Comparison of ENCODE assay signal across 19 cellular contexts in genomic region chr11:14902650-14903350, GRCh38. TPM values are rescaled to one million over a fixed set of nuclear protein-coding genes. Genes with fewer than 3 reads are reported as not detected.
DNase-seq lines count a peak whose midpoint lies in the region; ATAC-seq, FAIRE-seq and TF ChIP-seq lines count a peak whose summit lies in the region.
"Had no signal": no experiment of that assay in that cellular context is flagged by ENCODE, and none has a peak within 500 bp of the region (broad histone marks: within the 10 kb centered on the region; RNA-seq: fewer than 3 reads in every experiment).

No MANE protein-coding gene starts in this region.

- no peaks in the 10 kb centered on the region for H3K79me1 ChIP-seq in mesendoderm (ENCODE audit: low read length)

- no peak overlapping the region for H3K4me3 Mint-ChIP-seq in immature natural killer cell
- H3K4me3 Mint-ChIP-seq: activated naive CD8-positive, alpha-beta T cell treated with anti-CD3 and anti-CD28 coated beads, Interleukin-2, amount 10 ng/mL, durations not matched to agents 7 days and 5 days had no signal

- ATAC-seq in PC-3 = peak; percentile 51
- ATAC-seq in mucosa of descending colon = no peak
- ATAC-seq: HepG2, left colon, right lobe of liver had no signal

- H4K8ac ChIP-seq in mesendoderm (ENCODE audit: low read depth, low read length) = no peak overlapping the region

- no peak overlapping the region for H2BK5ac ChIP-seq in mesendoderm (ENCODE audit: low read length)

- no peaks in the 10 kb centered on the region for H3K79me2 ChIP-seq in PC-3 (ENCODE audit: low read length)
- no peaks in the 10 kb centered on the region for H3K79me2 ChIP-seq in endothelial cell of umbilical vein (ENCODE audit: control insufficient read depth, insufficient read depth, low read length)
- no peaks in the 10 kb centered on the region for H3K79me2 ChIP-seq in mesendoderm (ENCODE audit: control insufficient read depth, insufficient read depth, low read length)

- POLR2A ChIA-PET in PC-3 (lab: Charles Lee; ENCODE audit: unreplicated experiment) = interaction anchor here (0.7 kb wide), 1 partner anchor 104 kb away, joined by 4 read pairs; no protein-coding TSS in a partner anchor
- POLR2A ChIA-PET in endothelial cell of umbilical vein (lab: Charles Lee) = interaction anchor here (1.4 kb wide), 1 partner anchor 11 kb away, joined by 7 read pairs; the partner anchor contains the start of gene CYP2R1

- CTCF ChIA-PET in PC-3 (lab: Charles Lee) = no interaction called here
- CTCF ChIA-PET in endothelial cell of umbilical vein (lab: Charles Lee) = interaction anchor here (0.8 to 7.1 kb wide), 5 partner anchors 10 to 113 kb away, joined by 3 to 154 read pairs (median 4); partner anchors contain the start of gene CYP2R1

- H3K27me3 ChIP-seq in PC-3 (ENCODE audit: low read length) = peaks cover 7% of the 10 kb centered on the region; the same call in 1 of the 2 replicates
- no peaks in the 10 kb centered on the region for H3K27me3 ChIP-seq in endothelial cell of umbilical vein (ENCODE audit: control insufficient read depth in 2 of 2, insufficient read depth in 2 of 2, low read length in 2 of 2)
- no peaks in the 10 kb centered on the region for H3K27me3 ChIP-seq in mesendoderm (ENCODE audit: insufficient read depth, low read length, poor library complexity)
- H3K27me3 ChIP-seq: right lobe of liver had no signal

- no peaks in the 10 kb centered on the region for H3K9me3 Mint-ChIP-seq in immature natural killer cell
- H3K9me3 Mint-ChIP-seq: activated naive CD8-positive, alpha-beta T cell treated with anti-CD3 and anti-CD28 coated beads, Interleukin-2, amount 10 ng/mL, durations not matched to agents 7 days and 5 days; naive B cell had no signal

- no peak overlapping the region for H3K56ac ChIP-seq in mesendoderm (ENCODE audit: low read length)

- H4K5ac ChIP-seq in mesendoderm (ENCODE audit: low read length) = no peak overlapping the region

- H3K4me1 ChIP-seq in PC-3 (ENCODE audit: insufficient read depth, low read length) (no peaks in the 10 kb centered on the region), endothelial cell of umbilical vein (ENCODE audit: control insufficient read depth, extremely low read depth, insufficient read depth, low read length) (peaks cover 18% of the 10 kb centered on the region), mesendoderm (ENCODE audit: control insufficient read depth, low read depth, low read length) (no peaks in the 10 kb centered on the region), mucosa of descending colon (ENCODE audit: low read depth) (no peaks in the 10 kb centered on the region)

- no peak overlapping the region for H3K4me3 ChIP-seq in PC-3 (ENCODE audit: low read length)
- H3K4me3 ChIP-seq in endothelial cell of umbilical vein (replicated peaks in 1 of 3; ENCODE audit: insufficient read depth in 1 of 3, low read depth in 1 of 3, low read length in 3 of 3) = no peak overlapping the region
- H3K4me3 ChIP-seq in mesendoderm (ENCODE audit: low read length) = no peak overlapping the region
- no peak overlapping the region for H3K4me3 ChIP-seq in mucosa of descending colon
- H3K4me3 ChIP-seq: right lobe of liver, SK-N-MC had no signal

- no peak overlapping the region for H2AK5ac ChIP-seq in mesendoderm (ENCODE audit: low read length)

- no peak overlapping the region for H3K4ac ChIP-seq in mesendoderm (ENCODE audit: low read depth, low read length)

- no TSS peak for BruUV-seq in PC-3 (replicated peaks; lab: Mats Ljungman, UMichigan)
- BruUV-seq in endothelial cell of umbilical vein (replicated peaks; lab: Mats Ljungman, UMichigan) = no TSS peak

- peaks cover 29 to 38% of the 10 kb centered on the region in 2 donors for H3K4me1 Mint-ChIP-seq in immature natural killer cell

- H3K27ac ChIP-seq in PC-3 (ENCODE audit: low read length) = no peak overlapping the region
- H3K27ac ChIP-seq in endothelial cell of umbilical vein (ENCODE audit: insufficient read depth, low read depth, low read length) = no peak overlapping the region
- no peak overlapping the region for H3K27ac ChIP-seq in mesendoderm (ENCODE audit: low read depth, low read length)
- H3K27ac ChIP-seq: right lobe of liver, SK-N-MC had no signal

- H3K27me3 Mint-ChIP-seq in immature natural killer cell (ENCODE audit: low read depth in 3 of 3) = peaks cover 8 to 19% (median 9%) of the 10 kb centered on the region in 3 donors
- H3K27me3 Mint-ChIP-seq: activated naive CD8-positive, alpha-beta T cell treated with anti-CD3 and anti-CD28 coated beads, Interleukin-2, amount 10 ng/mL, durations not matched to agents 7 days and 5 days had no signal

- no peaks in the 10 kb centered on the region for H3K9me1 ChIP-seq in endothelial cell of umbilical vein (replicated peaks; ENCODE audit: control insufficient read depth, extremely low read depth, insufficient read depth, low read length)

- no peaks in the 10 kb centered on the region for H3K36me3 ChIP-seq in PC-3 (ENCODE audit: low read depth, low read length)
- no peaks in the 10 kb centered on the region for H3K36me3 ChIP-seq in endothelial cell of umbilical vein (ENCODE audit: control insufficient read depth in 2 of 2, extremely low read depth in 1 of 2, insufficient read depth in 2 of 2, low read length in 2 of 2)
- H3K36me3 ChIP-seq in mesendoderm (ENCODE audit: control insufficient read depth, insufficient read depth, low read length) = no peaks in the 10 kb centered on the region
- no peaks in the 10 kb centered on the region for H3K36me3 ChIP-seq in mucosa of descending colon (ENCODE audit: low read depth)
- H3K36me3 ChIP-seq: right lobe of liver had no signal

- peak; percentile 49 for DNase-seq in ELR (ENCODE audit: low read depth)
- peak; percentile 65 for DNase-seq in PC-3
- peak; percentile 83 for DNase-seq in endothelial cell of umbilical vein (ENCODE audit: low read depth, low spot score)
- DNase-seq in mesendoderm = peak; percentile 25
- no peak for DNase-seq in immature natural killer cell
- DNase-seq in activated CD4-positive, alpha-beta T cell treated with anti-CD3 and anti-CD28 coated beads, Interleukin-2, amount 50 U/mL, for 4 hours = no peak
- DNase-seq in mucosa of descending colon = no peak
- DNase-seq in HuH-7 (ENCODE audit: low spot score) = no peak
- DNase-seq: activated naive CD8-positive, alpha-beta T cell treated with anti-CD3 and anti-CD28 coated beads, Interleukin-2, amount 10 ng/mL, durations not matched to agents 7 days and 5 days; C1 segment of cervical spinal cord; cortex of kidney; left colon; naive B cell; NCI-H1694 treated with DMSO at 0.1 percent for 48 hours; right lobe of liver; stimulated activated naive CD4-positive, alpha-beta T cell treated with Interleukin-2 at 50 U/mL for 16 hours had no signal

- no peak overlapping the region for H3K23ac ChIP-seq in mesendoderm (ENCODE audit: low read length)

- no peaks in the 10 kb centered on the region for H3K9me2 ChIP-seq in PC-3 (replicated peaks; ENCODE audit: low read length)

- peak; percentile 93 for FAIRE-seq in endothelial cell of umbilical vein (lab: Jason Lieb, UNC)
- FAIRE-seq: GM18507, HepG2 had no signal

- no CpG with 5 or more reads among the region's 1 CpG for WGBS in mesendoderm (ENCODE audit: extremely low coverage, insufficient coverage, low lambda C conversion rate)

- no peak for TF ChIP-seq CTCF in PC-3 (conservative IDR thresholded peaks at IDR 0.05; ENCODE audit: low read depth, low read length)
- no peak for TF ChIP-seq CTCF in endothelial cell of umbilical vein (IDR thresholded peaks at IDR 0.05; ENCODE audit: extremely low read depth in 1 of 2, insufficient read depth in 1 of 2, low read depth in 1 of 2, low read length in 2 of 2)
- no peak for TF ChIP-seq CTCF in mucosa of descending colon (IDR thresholded peaks at IDR 0.05)

- H3K18ac ChIP-seq in mesendoderm (ENCODE audit: low read length) = no peak overlapping the region

- TF ChIP-seq POLR2A in endothelial cell of umbilical vein (IDR thresholded peaks at IDR 0.05; ENCODE audit: low read depth, low read length) = no peak

- intact Hi-C loops in PC-3 (cut with micrococcal nuclease) (no loop called here), endothelial cell of umbilical vein (cut with micrococcal nuclease) (no loop called here), mucosa of descending colon (cut with DNase I, micrococcal nuclease) (loop anchor here in 1 of 2 donors (5.0 kb wide), 1 partner anchor 365 kb away; no protein-coding TSS in a partner anchor)

- H3F3A ChIP-seq in PC-3 (ENCODE audit: low read length, unreplicated experiment) = no peaks in the 10 kb centered on the region

- no peaks in the 10 kb centered on the region for H3K36me3 Mint-ChIP-seq in immature natural killer cell
- H3K36me3 Mint-ChIP-seq: activated naive CD8-positive, alpha-beta T cell treated with anti-CD3 and anti-CD28 coated beads, Interleukin-2, amount 10 ng/mL, durations not matched to agents 7 days and 5 days; naive B cell had no signal

- H2AFZ ChIP-seq in PC-3 (ENCODE audit: low read length) = no peak overlapping the region
- no peak overlapping the region for H2AFZ ChIP-seq in endothelial cell of umbilical vein (ENCODE audit: low read depth, low read length)

- dilution Hi-C loops in endothelial cell of umbilical vein (cut with MboI; ENCODE audit: extremely low pct_ligation_motif_present, low sequenced_read_pairs) = no loop called here

- H3K4me2 ChIP-seq in PC-3 (ENCODE audit: low read length) (no peak overlapping the region), endothelial cell of umbilical vein (ENCODE audit: insufficient read depth, low read length) (no peak overlapping the region), mesendoderm (ENCODE audit: low read length) (no peak overlapping the region)

- H4K20me1 ChIP-seq in PC-3 (ENCODE audit: low read length) (no peaks in the 10 kb centered on the region), endothelial cell of umbilical vein (replicated peaks; ENCODE audit: control insufficient read depth, extremely low read depth, insufficient read depth, low read length) (no peaks in the 10 kb centered on the region)

- H3K27ac Mint-ChIP-seq in immature natural killer cell = no peak overlapping the region
- H3K27ac Mint-ChIP-seq: activated naive CD8-positive, alpha-beta T cell treated with anti-CD3 and anti-CD28 coated beads, Interleukin-2, amount 10 ng/mL, durations not matched to agents 7 days and 5 days; naive B cell had no signal

- H3K9me3 ChIP-seq in PC-3 (ENCODE audit: low read length) (no peaks in the 10 kb centered on the region), endothelial cell of umbilical vein (replicated peaks; ENCODE audit: control insufficient read depth, insufficient read depth, low read length) (no peaks in the 10 kb centered on the region), mucosa of descending colon (no peaks in the 10 kb centered on the region)
- H3K9me3 ChIP-seq: right lobe of liver had no signal

- no peak overlapping the region for H2BK15ac ChIP-seq in mesendoderm (replicated peaks; ENCODE audit: low read depth)

- H2BK120ac ChIP-seq in mesendoderm (ENCODE audit: low read depth, low read length) = no peak overlapping the region

- H3K9ac ChIP-seq in PC-3 (ENCODE audit: low read length) (no peak overlapping the region), endothelial cell of umbilical vein (replicated peaks; ENCODE audit: extremely low read depth, insufficient read depth, low read length) (no peak overlapping the region), mesendoderm (ENCODE audit: low read length) (no peak overlapping the region)

RNA-seq across cellular contexts. Expression of gene CYP2R1, which starts 10.8 kb away (rescaled TPM):
- total RNA-seq in PC-3 (2014; rRNA removed) (7.5 and 17.3 TPM in 2 replicates), endothelial cell of umbilical vein (8.0 and 11.6 TPM in 2 replicates), mucosa of descending colon (10 to 100 TPM; 11.7 to 23.9 (median 15.5) TPM)
- polyA plus RNA-seq in endothelial cell of umbilical vein (5.8 and 6.5 TPM in 2 replicates), immature natural killer cell (10 to 100 TPM; 15.8 to 21.8 (median 16.2) TPM)
- polyA plus RNA-seq in endothelial cell of umbilical vein (2011; cell fraction: cytosol; rRNA removed) = 6.0 and 7.6 TPM in 2 replicates
- 31.7 and 35.8 TPM in 2 replicates for polyA plus RNA-seq in endothelial cell of umbilical vein (2011; cell fraction: nucleus; rRNA removed)
- 15.8 and 16.3 TPM in 2 replicates for polyA plus RNA-seq in endothelial cell of umbilical vein (2012)
- 8.0 and 8.1 TPM in 2 replicates for polyA minus RNA-seq in endothelial cell of umbilical vein
- 1.8 TPM for polyA minus RNA-seq in endothelial cell of umbilical vein (2011; cell fraction: cytosol; rRNA and poly(A)+ RNA removed)
- polyA minus RNA-seq in endothelial cell of umbilical vein (2011; cell fraction: nucleus; rRNA and poly(A)+ RNA removed) = 9.7 and 15.8 TPM in 2 replicates
- 10.2 TPM for polyA plus RNA-seq in mesendoderm (2013, experiment 1 of 2)
- 9.2 TPM for polyA plus RNA-seq in mesendoderm (2013, experiment 2 of 2)

Comparison
In these comparisons a context has a peak if more than half of its experiments do, and no peak if none do; other contexts are left out.
1. DNase-seq: peak in ELR (single experiment), PC-3 (single experiment), endothelial cell of umbilical vein (single experiment) and mesendoderm (single experiment); none in immature natural killer cell (0 of 3), activated CD4-positive, alpha-beta T cell treated with anti-CD3 and anti-CD28 coated beads, Interleukin-2, amount 50 U/mL, for 4 hours (0 of 2), mucosa of descending colon (0 of 3) and HuH-7 (single experiment).